Comparison of ENCODE assay signal across 1 cellular context in the genomic region with DNA sequence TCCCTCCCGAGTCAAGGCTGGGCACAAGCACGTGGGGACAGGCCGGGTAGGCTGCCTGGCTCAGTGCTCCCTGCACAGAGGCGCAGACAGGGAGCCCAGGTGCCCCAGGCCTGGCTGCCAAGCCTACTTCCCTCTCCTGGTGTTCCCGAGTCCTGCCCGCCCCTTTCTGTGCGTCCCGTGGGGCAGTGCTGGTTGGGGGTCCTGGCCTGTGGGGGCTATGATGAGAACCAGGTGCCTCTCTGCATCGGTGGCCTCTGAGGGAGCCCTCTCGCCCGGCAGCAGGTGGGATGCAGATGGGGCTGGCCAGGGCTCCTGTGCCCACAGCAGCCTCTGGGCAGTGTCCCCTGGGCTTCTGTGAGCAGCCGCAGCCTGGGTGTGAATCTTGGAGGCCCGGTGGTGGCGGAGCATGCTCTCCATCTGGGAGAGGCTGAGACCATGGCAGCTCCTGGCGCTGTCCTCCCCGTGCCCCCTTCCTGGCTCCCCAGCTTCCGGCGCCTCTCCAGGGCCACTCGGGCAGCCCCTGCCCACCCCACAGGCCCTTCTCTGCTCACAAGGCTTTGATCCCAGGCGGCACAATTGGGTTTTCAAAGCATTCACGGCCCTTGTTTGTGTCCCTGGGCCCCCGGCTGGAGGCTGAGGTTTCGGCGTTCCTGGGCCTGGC.
TF ChIP-seq lines count a peak whose summit lies in the region.

No MANE protein-coding gene starts in this region.

TF ChIP-seq in H1, 55 proteins besides CTCF, POLR2A, EP300 and RAD21:
- no peak for TF ChIP-seq SIRT6 (IDR thresholded peaks at IDR 0.05; ENCODE audit: low read length)
- no peak for TF ChIP-seq CEBPB (IDR thresholded peaks at IDR 0.05; ENCODE audit: low read depth, low read length)
- no peak for TF ChIP-seq SP4 (IDR thresholded peaks at IDR 0.05; ENCODE audit: low read length)
- TF ChIP-seq RNF2 (IDR thresholded peaks at IDR 0.05; ENCODE audit: borderline replicate concordance, low read depth, low read length, missing control alignments, poor library complexity, severe bottlenecking): no peak
- 0 out of 2 replicates have a peak, but pooled peaks have one; percentile 17 for TF ChIP-seq GABPA (IDR thresholded peaks at IDR 0.05; ENCODE audit: borderline replicate concordance, insufficient read depth, low read length)
- TF ChIP-seq RFX5 (IDR thresholded peaks at IDR 0.05; ENCODE audit: borderline replicate concordance, low read depth, low read length): no peak
- TF ChIP-seq RXRA (IDR thresholded peaks at IDR 0.05; ENCODE audit: insufficient read depth, low read depth, low read length): no peak
- no peak for TF ChIP-seq SIN3A (conservative IDR thresholded peaks at IDR 0.05 in 1 of 2, IDR thresholded peaks at IDR 0.05 in 1 of 2; ENCODE audit: low read depth in 1 of 2, low read length in 2 of 2)
